In the genomic region with DNA sequence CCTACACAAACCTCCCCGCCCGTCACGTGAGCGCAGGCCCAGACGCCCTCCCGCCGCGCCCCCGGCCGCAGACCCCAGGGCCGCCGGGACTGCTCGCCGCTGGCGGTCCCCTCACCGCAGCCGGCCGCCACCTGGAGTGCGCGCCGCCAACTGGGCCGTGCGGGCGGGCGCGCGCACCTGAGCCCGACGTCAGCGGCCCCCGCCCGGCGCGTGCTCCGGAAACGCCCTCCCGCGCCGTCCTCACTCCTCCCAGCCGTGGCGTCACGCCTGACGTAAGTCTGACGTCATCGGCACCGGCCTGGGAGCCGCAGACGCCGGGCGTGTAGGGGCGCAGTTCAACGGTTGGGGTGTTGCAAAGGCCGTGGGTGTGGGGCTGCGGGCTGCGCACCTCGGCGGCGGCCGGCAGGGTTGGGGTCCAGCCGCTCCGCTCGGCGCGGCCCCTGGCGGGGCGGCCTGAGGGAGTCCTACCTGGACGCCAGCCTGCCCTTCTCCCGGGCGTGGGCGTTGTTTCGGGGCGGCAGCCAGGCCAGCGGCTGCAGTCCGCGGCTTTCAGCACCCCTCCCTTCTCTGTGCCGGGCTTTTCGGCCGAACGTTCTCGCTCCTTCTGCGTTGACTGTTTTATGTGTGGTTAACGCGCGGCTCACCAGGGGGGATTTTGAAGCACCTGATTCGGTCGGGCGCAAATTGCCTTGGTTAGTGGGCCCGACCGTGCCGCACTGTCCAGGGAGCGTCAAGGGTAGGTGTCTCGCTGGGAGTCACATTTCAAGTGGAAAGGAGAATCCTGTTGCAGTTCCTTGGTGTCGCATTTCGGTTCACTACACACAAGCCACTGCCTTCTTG, we compare ENCODE assay signal across 1 cellular context.
TF ChIP-seq lines count a peak whose summit lies in the region.

A gene (minus strand): TSS at position 155 of the 840 bp plus-strand sequence. CDS start 956 bp downstream, outside the sequence.

TF ChIP-seq in GM12878, 131 proteins besides CTCF, POLR2A, EP300 and RAD21 (continued from another document and continues in another):
- TF ChIP-seq, protein P1, sequence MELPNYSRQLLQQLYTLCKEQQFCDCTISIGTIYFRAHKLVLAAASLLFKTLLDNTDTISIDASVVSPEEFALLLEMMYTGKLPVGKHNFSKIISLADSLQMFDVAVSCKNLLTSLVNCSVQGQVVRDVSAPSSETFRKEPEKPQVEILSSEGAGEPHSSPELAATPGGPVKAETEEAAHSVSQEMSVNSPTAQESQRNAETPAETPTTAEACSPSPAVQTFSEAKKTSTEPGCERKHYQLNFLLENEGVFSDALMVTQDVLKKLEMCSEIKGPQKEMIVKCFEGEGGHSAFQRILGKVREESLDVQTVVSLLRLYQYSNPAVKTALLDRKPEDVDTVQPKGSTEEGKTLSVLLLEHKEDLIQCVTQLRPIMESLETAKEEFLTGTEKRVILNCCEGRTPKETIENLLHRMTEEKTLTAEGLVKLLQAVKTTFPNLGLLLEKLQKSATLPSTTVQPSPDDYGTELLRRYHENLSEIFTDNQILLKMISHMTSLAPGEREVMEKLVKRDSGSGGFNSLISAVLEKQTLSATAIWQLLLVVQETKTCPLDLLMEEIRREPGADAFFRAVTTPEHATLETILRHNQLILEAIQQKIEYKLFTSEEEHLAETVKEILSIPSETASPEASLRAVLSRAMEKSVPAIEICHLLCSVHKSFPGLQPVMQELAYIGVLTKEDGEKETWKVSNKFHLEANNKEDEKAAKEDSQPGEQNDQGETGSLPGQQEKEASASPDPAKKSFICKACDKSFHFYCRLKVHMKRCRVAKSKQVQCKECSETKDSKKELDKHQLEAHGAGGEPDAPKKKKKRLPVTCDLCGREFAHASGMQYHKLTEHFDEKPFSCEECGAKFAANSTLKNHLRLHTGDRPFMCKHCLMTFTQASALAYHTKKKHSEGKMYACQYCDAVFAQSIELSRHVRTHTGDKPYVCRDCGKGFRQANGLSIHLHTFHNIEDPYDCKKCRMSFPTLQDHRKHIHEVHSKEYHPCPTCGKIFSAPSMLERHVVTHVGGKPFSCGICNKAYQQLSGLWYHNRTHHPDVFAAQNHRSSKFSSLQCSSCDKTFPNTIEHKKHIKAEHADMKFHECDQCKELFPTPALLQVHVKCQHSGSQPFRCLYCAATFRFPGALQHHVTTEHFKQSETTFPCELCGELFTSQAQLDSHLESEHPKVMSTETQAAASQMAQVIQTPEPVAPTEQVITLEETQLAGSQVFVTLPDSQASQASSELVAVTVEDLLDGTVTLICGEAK (IDR thresholded peaks at IDR 0.05; ENCODE audit: borderline replicate concordance): no peak
- TF ChIP-seq IRF4 (IDR thresholded peaks at IDR 0.05; ENCODE audit: low read depth, low read length) (0 out of 2 replicates have a peak, but pooled peaks have one; percentile 13), HDGF (IDR thresholded peaks at IDR 0.05) (no peak), MEF2A (IDR thresholded peaks at IDR 0.05; ENCODE audit: insufficient read depth, low read depth, low read length) (peak; percentile 54; the same call in 1 of the 2 replicates), ASH2L (IDR thresholded peaks at IDR 0.05; ENCODE audit: borderline replicate concordance, low read depth) (no peak), POU2F2 (IDR thresholded peaks at IDR 0.05; ENCODE audit: borderline replicate concordance, low read depth, low read length) (peak; percentile 60; the same call in 2 of the 3 replicates), SPI1 (IDR thresholded peaks at IDR 0.05; ENCODE audit: borderline replicate concordance, insufficient read depth, low read depth, low read length) (no peak), CBFB (IDR thresholded peaks at IDR 0.05; ENCODE audit: low read depth) (peak; percentile 85), EZH2 (IDR thresholded peaks at IDR 0.05; ENCODE audit: borderline replicate concordance, control insufficient read depth, low read depth, low read length) (no peak), BHLHE40 (IDR thresholded peaks at IDR 0.05; ENCODE audit: borderline replicate concordance in 1 of 2, low read depth in 2 of 2, low read length in 1 of 2) (peak; percentile 93 to 99), POLR2AphosphoS5 (IDR thresholded peaks at IDR 0.05; ENCODE audit: low read length) (peak; percentile 73; the same call in 1 of the 2 replicates), ZNF274 (IDR thresholded peaks at IDR 0.05; ENCODE audit: insufficient read depth, insufficient read length) (no peak), MXI1 (IDR thresholded peaks at IDR 0.05; ENCODE audit: low read depth, low read length) (no peak; the same call in none of the 2 replicates), SIN3A (IDR thresholded peaks at IDR 0.05; ENCODE audit: low read depth, low read length) (no peak), MYC (IDR thresholded peaks at IDR 0.05; ENCODE audit: insufficient read depth, insufficient read length, insufficient replicate concordance, low read length, severe bottlenecking) (no peak), NFYA (IDR thresholded peaks at IDR 0.05; ENCODE audit: borderline replicate concordance, low read depth, low read length) (no peak), FOXK2 (IDR thresholded peaks at IDR 0.05) (no peak), PML (IDR thresholded peaks at IDR 0.05; ENCODE audit: low read length) (peak; percentile 84; the same call in 1 of the 2 replicates), RELA (IDR thresholded peaks at IDR 0.05; ENCODE audit: borderline replicate concordance, partially characterized antibody) (peak; percentile 80), EGR1 (IDR thresholded peaks at IDR 0.05; ENCODE audit: borderline replicate concordance in 1 of 2, low read depth in 2 of 2, low read length in 2 of 2) (peak in 1 of 2 experiments; percentile 92; a peak in 2 of 3 replicates), CBX5 (IDR thresholded peaks at IDR 0.05; ENCODE audit: low read depth) (no peak), NR2F1 (conservative IDR thresholded peaks at IDR 0.05) (peak; percentile 91), STAT1 (conservative IDR thresholded peaks at IDR 0.05) (peak; percentile 70; the same call in 1 of the 2 replicates), BMI1 (IDR thresholded peaks at IDR 0.05; ENCODE audit: borderline replicate concordance) (no peak), ZNF217 (IDR thresholded peaks at IDR 0.05) (peak; percentile 84; the same call in 1 of the 2 replicates), MTA2 (IDR thresholded peaks at IDR 0.05; ENCODE audit: low read depth) (peak; percentile 43), SREBF1 (IDR thresholded peaks at IDR 0.05; ENCODE audit: low read length) (no peak; the same call in 1 of the 2 replicates), TAF1 (IDR thresholded peaks at IDR 0.05; ENCODE audit: borderline replicate concordance, low read depth, low read length) (peak; percentile 45; the same call in 1 of the 2 replicates), ZNF24 (IDR thresholded peaks at IDR 0.05) (peak; percentile 50; the same call in 1 of the 2 replicates), IKZF2 (IDR thresholded peaks at IDR 0.05) (peak; percentile 45 to 59; a peak in 3 of 4 replicates), CHD4 (IDR thresholded peaks at IDR 0.05) (no peak), JUND (IDR thresholded peaks at IDR 0.05; ENCODE audit: low read depth, low read length) (peak; percentile 95), GATAD2B (conservative IDR thresholded peaks at IDR 0.05; ENCODE audit: low read depth) (peak; percentile 98), ATF7 (IDR thresholded peaks at IDR 0.05; ENCODE audit: low read depth) (peak; percentile 96)
- TF ChIP-seq, protein P2, sequence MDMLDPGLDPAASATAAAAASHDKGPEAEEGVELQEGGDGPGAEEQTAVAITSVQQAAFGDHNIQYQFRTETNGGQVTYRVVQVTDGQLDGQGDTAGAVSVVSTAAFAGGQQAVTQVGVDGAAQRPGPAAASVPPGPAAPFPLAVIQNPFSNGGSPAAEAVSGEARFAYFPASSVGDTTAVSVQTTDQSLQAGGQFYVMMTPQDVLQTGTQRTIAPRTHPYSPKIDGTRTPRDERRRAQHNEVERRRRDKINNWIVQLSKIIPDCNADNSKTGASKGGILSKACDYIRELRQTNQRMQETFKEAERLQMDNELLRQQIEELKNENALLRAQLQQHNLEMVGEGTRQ (IDR thresholded peaks at IDR 0.05; ENCODE audit: borderline replicate concordance, low read depth, low read length): no peak; the same call in 1 of the 2 replicates
- TF ChIP-seq, protein P3, sequence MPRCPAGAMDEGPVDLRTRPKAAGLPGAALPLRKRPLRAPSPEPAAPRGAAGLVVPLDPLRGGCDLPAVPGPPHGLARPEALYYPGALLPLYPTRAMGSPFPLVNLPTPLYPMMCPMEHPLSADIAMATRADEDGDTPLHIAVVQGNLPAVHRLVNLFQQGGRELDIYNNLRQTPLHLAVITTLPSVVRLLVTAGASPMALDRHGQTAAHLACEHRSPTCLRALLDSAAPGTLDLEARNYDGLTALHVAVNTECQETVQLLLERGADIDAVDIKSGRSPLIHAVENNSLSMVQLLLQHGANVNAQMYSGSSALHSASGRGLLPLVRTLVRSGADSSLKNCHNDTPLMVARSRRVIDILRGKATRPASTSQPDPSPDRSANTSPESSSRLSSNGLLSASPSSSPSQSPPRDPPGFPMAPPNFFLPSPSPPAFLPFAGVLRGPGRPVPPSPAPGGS (IDR thresholded peaks at IDR 0.05; ENCODE audit: borderline replicate concordance, insufficient read depth, low read depth, low read length, poor library complexity, severe bottlenecking): peak; percentile 13
- TF ChIP-seq, protein P4, sequence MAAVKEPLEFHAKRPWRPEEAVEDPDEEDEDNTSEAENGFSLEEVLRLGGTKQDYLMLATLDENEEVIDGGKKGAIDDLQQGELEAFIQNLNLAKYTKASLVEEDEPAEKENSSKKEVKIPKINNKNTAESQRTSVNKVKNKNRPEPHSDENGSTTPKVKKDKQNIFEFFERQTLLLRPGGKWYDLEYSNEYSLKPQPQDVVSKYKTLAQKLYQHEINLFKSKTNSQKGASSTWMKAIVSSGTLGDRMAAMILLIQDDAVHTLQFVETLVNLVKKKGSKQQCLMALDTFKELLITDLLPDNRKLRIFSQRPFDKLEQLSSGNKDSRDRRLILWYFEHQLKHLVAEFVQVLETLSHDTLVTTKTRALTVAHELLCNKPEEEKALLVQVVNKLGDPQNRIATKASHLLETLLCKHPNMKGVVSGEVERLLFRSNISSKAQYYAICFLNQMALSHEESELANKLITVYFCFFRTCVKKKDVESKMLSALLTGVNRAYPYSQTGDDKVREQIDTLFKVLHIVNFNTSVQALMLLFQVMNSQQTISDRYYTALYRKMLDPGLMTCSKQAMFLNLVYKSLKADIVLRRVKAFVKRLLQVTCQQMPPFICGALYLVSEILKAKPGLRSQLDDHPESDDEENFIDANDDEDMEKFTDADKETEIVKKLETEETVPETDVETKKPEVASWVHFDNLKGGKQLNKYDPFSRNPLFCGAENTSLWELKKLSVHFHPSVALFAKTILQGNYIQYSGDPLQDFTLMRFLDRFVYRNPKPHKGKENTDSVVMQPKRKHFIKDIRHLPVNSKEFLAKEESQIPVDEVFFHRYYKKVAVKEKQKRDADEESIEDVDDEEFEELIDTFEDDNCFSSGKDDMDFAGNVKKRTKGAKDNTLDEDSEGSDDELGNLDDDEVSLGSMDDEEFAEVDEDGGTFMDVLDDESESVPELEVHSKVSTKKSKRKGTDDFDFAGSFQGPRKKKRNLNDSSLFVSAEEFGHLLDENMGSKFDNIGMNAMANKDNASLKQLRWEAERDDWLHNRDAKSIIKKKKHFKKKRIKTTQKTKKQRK (IDR thresholded peaks at IDR 0.05; ENCODE audit: low read depth, low read length): no peak
- TF ChIP-seq, protein P5, sequence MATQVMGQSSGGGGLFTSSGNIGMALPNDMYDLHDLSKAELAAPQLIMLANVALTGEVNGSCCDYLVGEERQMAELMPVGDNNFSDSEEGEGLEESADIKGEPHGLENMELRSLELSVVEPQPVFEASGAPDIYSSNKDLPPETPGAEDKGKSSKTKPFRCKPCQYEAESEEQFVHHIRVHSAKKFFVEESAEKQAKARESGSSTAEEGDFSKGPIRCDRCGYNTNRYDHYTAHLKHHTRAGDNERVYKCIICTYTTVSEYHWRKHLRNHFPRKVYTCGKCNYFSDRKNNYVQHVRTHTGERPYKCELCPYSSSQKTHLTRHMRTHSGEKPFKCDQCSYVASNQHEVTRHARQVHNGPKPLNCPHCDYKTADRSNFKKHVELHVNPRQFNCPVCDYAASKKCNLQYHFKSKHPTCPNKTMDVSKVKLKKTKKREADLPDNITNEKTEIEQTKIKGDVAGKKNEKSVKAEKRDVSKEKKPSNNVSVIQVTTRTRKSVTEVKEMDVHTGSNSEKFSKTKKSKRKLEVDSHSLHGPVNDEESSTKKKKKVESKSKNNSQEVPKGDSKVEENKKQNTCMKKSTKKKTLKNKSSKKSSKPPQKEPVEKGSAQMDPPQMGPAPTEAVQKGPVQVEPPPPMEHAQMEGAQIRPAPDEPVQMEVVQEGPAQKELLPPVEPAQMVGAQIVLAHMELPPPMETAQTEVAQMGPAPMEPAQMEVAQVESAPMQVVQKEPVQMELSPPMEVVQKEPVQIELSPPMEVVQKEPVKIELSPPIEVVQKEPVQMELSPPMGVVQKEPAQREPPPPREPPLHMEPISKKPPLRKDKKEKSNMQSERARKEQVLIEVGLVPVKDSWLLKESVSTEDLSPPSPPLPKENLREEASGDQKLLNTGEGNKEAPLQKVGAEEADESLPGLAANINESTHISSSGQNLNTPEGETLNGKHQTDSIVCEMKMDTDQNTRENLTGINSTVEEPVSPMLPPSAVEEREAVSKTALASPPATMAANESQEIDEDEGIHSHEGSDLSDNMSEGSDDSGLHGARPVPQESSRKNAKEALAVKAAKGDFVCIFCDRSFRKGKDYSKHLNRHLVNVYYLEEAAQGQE (IDR thresholded peaks at IDR 0.05; ENCODE audit: low read depth, low read length): no peak
- TF ChIP-seq, protein P6, sequence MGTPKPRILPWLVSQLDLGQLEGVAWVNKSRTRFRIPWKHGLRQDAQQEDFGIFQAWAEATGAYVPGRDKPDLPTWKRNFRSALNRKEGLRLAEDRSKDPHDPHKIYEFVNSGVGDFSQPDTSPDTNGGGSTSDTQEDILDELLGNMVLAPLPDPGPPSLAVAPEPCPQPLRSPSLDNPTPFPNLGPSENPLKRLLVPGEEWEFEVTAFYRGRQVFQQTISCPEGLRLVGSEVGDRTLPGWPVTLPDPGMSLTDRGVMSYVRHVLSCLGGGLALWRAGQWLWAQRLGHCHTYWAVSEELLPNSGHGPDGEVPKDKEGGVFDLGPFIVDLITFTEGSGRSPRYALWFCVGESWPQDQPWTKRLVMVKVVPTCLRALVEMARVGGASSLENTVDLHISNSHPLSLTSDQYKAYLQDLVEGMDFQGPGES (IDR thresholded peaks at IDR 0.05): 0 out of 2 replicates have a peak, but pooled peaks have one; percentile 25
- TF ChIP-seq, protein P7, sequence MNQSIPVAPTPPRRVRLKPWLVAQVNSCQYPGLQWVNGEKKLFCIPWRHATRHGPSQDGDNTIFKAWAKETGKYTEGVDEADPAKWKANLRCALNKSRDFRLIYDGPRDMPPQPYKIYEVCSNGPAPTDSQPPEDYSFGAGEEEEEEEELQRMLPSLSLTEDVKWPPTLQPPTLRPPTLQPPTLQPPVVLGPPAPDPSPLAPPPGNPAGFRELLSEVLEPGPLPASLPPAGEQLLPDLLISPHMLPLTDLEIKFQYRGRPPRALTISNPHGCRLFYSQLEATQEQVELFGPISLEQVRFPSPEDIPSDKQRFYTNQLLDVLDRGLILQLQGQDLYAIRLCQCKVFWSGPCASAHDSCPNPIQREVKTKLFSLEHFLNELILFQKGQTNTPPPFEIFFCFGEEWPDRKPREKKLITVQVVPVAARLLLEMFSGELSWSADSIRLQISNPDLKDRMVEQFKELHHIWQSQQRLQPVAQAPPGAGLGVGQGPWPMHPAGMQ (IDR thresholded peaks at IDR 0.05; ENCODE audit: borderline replicate concordance): no peak
- TF ChIP-seq, protein P8, sequence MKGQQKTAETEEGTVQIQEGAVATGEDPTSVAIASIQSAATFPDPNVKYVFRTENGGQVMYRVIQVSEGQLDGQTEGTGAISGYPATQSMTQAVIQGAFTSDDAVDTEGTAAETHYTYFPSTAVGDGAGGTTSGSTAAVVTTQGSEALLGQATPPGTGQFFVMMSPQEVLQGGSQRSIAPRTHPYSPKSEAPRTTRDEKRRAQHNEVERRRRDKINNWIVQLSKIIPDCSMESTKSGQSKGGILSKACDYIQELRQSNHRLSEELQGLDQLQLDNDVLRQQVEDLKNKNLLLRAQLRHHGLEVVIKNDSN (IDR thresholded peaks at IDR 0.05; ENCODE audit: borderline replicate concordance, extremely low read length, insufficient read depth, low read depth, low read length): peak; percentile 35
